In genomic region chr16:722835-723633, GRCh38 we compare ENCODE assay signal across 1 cellular context.
TF ChIP-seq lines count a peak whose summit lies in the region.

No MANE protein-coding gene starts in this region.

TF ChIP-seq in HCT116, 20 proteins besides CTCF, POLR2A, EP300 and RAD21:
- TF ChIP-seq MAX (IDR thresholded peaks at IDR 0.05) (no peak), ZNF274 (IDR thresholded peaks at IDR 0.05; ENCODE audit: low read depth, low read length) (no peak), EGR1 (IDR thresholded peaks at IDR 0.05; ENCODE audit: low read depth) (no peak), ATF3 (IDR thresholded peaks at IDR 0.05) (no peak), CBX3 (IDR thresholded peaks at IDR 0.05; ENCODE audit: low read depth) (no peak), ELF1 (IDR thresholded peaks at IDR 0.05; ENCODE audit: borderline replicate concordance, low read depth) (no peak), SP1 (IDR thresholded peaks at IDR 0.05; ENCODE audit: low read depth) (no peak), EZH2 (IDR thresholded peaks at IDR 0.05) (no peak), REST (IDR thresholded peaks at IDR 0.05; ENCODE audit: low read depth) (no peak), CEBPB (IDR thresholded peaks at IDR 0.05; ENCODE audit: low read depth) (no peak), JUND (IDR thresholded peaks at IDR 0.05) (no peak), ZBTB33 (IDR thresholded peaks at IDR 0.05; ENCODE audit: extremely low read depth, insufficient replicate concordance, low read length) (no peak)
